ENCODE assay signal across 33 cellular contexts in the genomic region with DNA sequence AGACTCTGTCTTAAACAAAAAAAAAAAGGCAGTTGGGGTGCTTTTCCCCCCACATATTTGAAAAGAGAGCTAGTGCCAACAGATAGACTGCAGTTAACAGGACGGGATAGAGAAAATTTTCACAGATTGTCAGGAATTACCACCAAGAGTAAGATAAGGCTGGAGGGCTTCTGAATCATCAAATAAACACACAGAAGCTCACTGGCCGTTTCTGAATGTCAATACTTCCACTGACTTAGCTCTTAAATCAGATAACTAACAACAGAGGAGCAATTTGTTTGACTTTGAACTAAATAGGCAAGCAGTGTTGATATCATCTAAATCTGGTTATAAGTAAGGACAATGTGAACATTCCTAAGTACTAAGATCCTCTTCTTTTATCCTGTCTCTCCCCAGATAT. TPM values are rescaled to one million over a fixed set of nuclear protein-coding genes. Genes with fewer than 3 reads are reported as not detected.
A peak's percentile ranks its signal among the peaks of the same experiment; 100 is the strongest.
DNase-seq lines count a peak whose midpoint lies in the region; ATAC-seq and TF ChIP-seq lines count a peak whose summit lies in the region.
"Had no signal": no experiment of that assay in that cellular context is flagged by ENCODE, and none has a peak within 500 bp of the region (broad histone marks: within the 10 kb centered on the region; RNA-seq: fewer than 3 reads in every experiment).

No MANE protein-coding gene starts in this region.

- no peak overlapping the region for H3K27ac Mint-ChIP-seq in HFFc6
- H3K27ac Mint-ChIP-seq: activated T-cell treated with anti-CD3 and anti-CD28 coated beads, Interleukin-2, amount 50 U/mL, for 72 hours; dendritic cell treated with granulocyte-macrophage colony-stimulating factor and Interleukin-4, amounts not matched to agents 40 ng/mL and 50 ng/mL, for 4 days; immature natural killer cell; naive B cell; stimulated activated naive CD8-positive, alpha-beta T cell treated with anti-CD3 and anti-CD28 coated beads, Interleukin-15, amount 100 ng/mL, for 72 hours had no signal

- H3K9me3 ChIP-seq in right lobe of liver = no peaks in the 10 kb centered on the region
- H3K9me3 ChIP-seq: BE2C, breast epithelium, esophagus squamous epithelium, gastroesophageal sphincter, left lung, thyroid gland, vagina had no signal

- H3K4me3 ChIP-seq in right lobe of liver = no peak overlapping the region
- H3K4me3 ChIP-seq: breast epithelium, esophagus squamous epithelium, gastroesophageal sphincter, left lung, skin epidermis, thyroid gland, vagina had no signal

- peak overlapping the region in 2 of 3 donors; percentile 0 to 64 for H3K27ac ChIP-seq in right lobe of liver
- H3K27ac ChIP-seq: breast epithelium, esophagus squamous epithelium, gastroesophageal sphincter, left lung, skin epidermis, thyroid gland, vagina had no signal

- no peaks in the 10 kb centered on the region for H3K36me3 ChIP-seq in right lobe of liver
- H3K36me3 ChIP-seq: BE2C, breast epithelium, esophagus squamous epithelium, gastroesophageal sphincter, left lung, thyroid gland, vagina had no signal

- no peak overlapping the region for H3K4me3 Mint-ChIP-seq in HFFc6
- H3K4me3 Mint-ChIP-seq: activated T-cell treated with anti-CD3 and anti-CD28 coated beads, Interleukin-2, amount 50 U/mL, for 72 hours; dendritic cell treated with granulocyte-macrophage colony-stimulating factor and Interleukin-4, amounts not matched to agents 40 ng/mL and 50 ng/mL, for 4 days; immature natural killer cell; naive B cell; stimulated activated naive CD8-positive, alpha-beta T cell treated with anti-CD3 and anti-CD28 coated beads, Interleukin-15, amount 100 ng/mL, for 72 hours had no signal

- intact Hi-C loops in right lobe of liver (cut with DNase I) = no loop called here

- WGBS in right lobe of liver (ENCODE audit: insufficient coverage, low coverage, low lambda C conversion rate, missing lambda C conversion rate) = 26% methylated on average over 2 of the region's 2 CpGs

- H3K4me1 Mint-ChIP-seq in HFFc6 (ENCODE audit: low read depth) = peaks cover 12% of the 10 kb centered on the region
- H3K4me1 Mint-ChIP-seq: immature natural killer cell; naive B cell; stimulated activated naive CD8-positive, alpha-beta T cell treated with anti-CD3 and anti-CD28 coated beads, Interleukin-15, amount 100 ng/mL, for 72 hours had no signal

- ATAC-seq in right lobe of liver = peak; percentile 26 to 71 (median 53)
- ATAC-seq in GM18858 (IDR thresholded peaks at IDR 0.05; ENCODE audit: unreplicated experiment) = no peak
- ATAC-seq in HG02884 (IDR thresholded peaks at IDR 0.05; ENCODE audit: unreplicated experiment) = no peak
- ATAC-seq: activated T-cell treated with anti-CD3 and anti-CD28 coated beads, Interleukin-2, amount 50 U/mL, for 72 hours; gastroesophageal sphincter; left lung; Panc1; stimulated activated naive CD8-positive, alpha-beta T cell treated with anti-CD3 and anti-CD28 coated beads, Interleukin-15, amount 100 ng/mL, for 72 hours had no signal

- H3K9me3 Mint-ChIP-seq in HFFc6 = no peaks in the 10 kb centered on the region
- H3K9me3 Mint-ChIP-seq: activated T-cell treated with anti-CD3 and anti-CD28 coated beads, Interleukin-2, amount 50 U/mL, for 72 hours; dendritic cell treated with granulocyte-macrophage colony-stimulating factor and Interleukin-4, amounts not matched to agents 40 ng/mL and 50 ng/mL, for 4 days; stimulated activated naive CD8-positive, alpha-beta T cell treated with anti-CD3 and anti-CD28 coated beads, Interleukin-15, amount 100 ng/mL, for 72 hours had no signal

- peaks cover 0 to 43% (median 12%) of the 10 kb centered on the region in 4 donors for H3K4me1 ChIP-seq in right lobe of liver
- H3K4me1 ChIP-seq: BE2C, breast epithelium, esophagus squamous epithelium, gastroesophageal sphincter, left lung, thyroid gland had no signal

- peak; percentile 46 for DNase-seq in A172 (ENCODE audit: low spot score)
- peak; percentile 24 for DNase-seq in HFFc6
- peak; percentile 29 for DNase-seq in amniotic stem cell (lab: John Stamatoyannopoulos, UW)
- no peak for DNase-seq in right lobe of liver
- DNase-seq in UCSD-AML1 (lab: John Stamatoyannopoulos, UW; ENCODE audit: unreplicated experiment) = no peak
- DNase-seq in retina = no peak
- DNase-seq: activated CD4-positive, alpha-beta T cell treated with anti-CD3 and anti-CD28 coated beads, Interleukin-2, amount 50 U/mL, for 4 hours; activated naive CD4-positive, alpha-beta T cell; activated T-cell treated with anti-CD3 and anti-CD28 coated beads, Interleukin-2, amount 50 U/mL, for 72 hours; BE2C; DND-41; esophagus squamous epithelium; hippocampal formation; immature natural killer cell; left lung; naive B cell; NCI-H1105; NCI-H1930; NCI-H526 treated with DMSO at 0.1 percent for 48 hours; SHP77 treated with DMSO at 0.1 percent for 48 hours; stimulated activated CD8-positive, alpha-beta memory T cell treated with anti-CD3 and anti-CD28 coated beads, Interleukin-4, amount 100 ng/mL, for 48 hours; stimulated activated naive CD8-positive, alpha-beta T cell treated with anti-CD3 and anti-CD28 coated beads, Interleukin-15, amount 100 ng/mL, for 72 hours; SW 1271; T-helper 9 cell; thyroid gland had no signal

- TF ChIP-seq CTCF in HFFc6 (IDR thresholded peaks at IDR 0.05) = no peak
- TF ChIP-seq CTCF in right lobe of liver (IDR thresholded peaks at IDR 0.05) = no peak

- TF ChIP-seq POLR2A in right lobe of liver (IDR thresholded peaks at IDR 0.05) = no peak

- H3K36me3 Mint-ChIP-seq in HFFc6 (ENCODE audit: low read depth) = no peaks in the 10 kb centered on the region
- H3K36me3 Mint-ChIP-seq: immature natural killer cell, naive B cell had no signal

- H3K27me3 ChIP-seq in right lobe of liver = no peaks in the 10 kb centered on the region
- H3K27me3 ChIP-seq: BE2C, breast epithelium, esophagus squamous epithelium, gastroesophageal sphincter, left lung, thyroid gland, vagina had no signal

- H3K27me3 Mint-ChIP-seq in HFFc6 (ENCODE audit: insufficient read depth) = peaks cover 1% of the 10 kb centered on the region
- H3K27me3 Mint-ChIP-seq: dendritic cell treated with granulocyte-macrophage colony-stimulating factor and Interleukin-4, amounts not matched to agents 40 ng/mL and 50 ng/mL, for 4 days; naive B cell; stimulated activated naive CD8-positive, alpha-beta T cell treated with anti-CD3 and anti-CD28 coated beads, Interleukin-15, amount 100 ng/mL, for 72 hours had no signal

RNA-seq across cellular contexts. Expression of a gene that starts 34.7 kb away (rescaled TPM):
- 1.8 and 2.5 TPM in 2 replicates for total RNA-seq in A172 (2014; rRNA removed; shearing (Covaris generic))
- total RNA-seq in HFFc6 (2021; fragmentation: NEBNext Ultra II Directional; extraction: Animal tissue kit (Norgen Biotek cat#: 25700)) = not detected
- 10 to 100 TPM in 3 of 6 experiments, 1 to 10 TPM in 3; 6.6 to 16.9 (median 10.1) TPM for total RNA-seq in right lobe of liver
- total RNA-seq: activated T-cell treated with anti-CD3 and anti-CD28 coated beads, Interleukin-2, amount 50 U/mL, for 72 hours had no signal

Comparison
In these comparisons a context has a peak if more than half of its experiments do, and no peak if none do; other contexts are left out.
1. DNase-seq: peak in A172 (single experiment), HFFc6 (single experiment) and amniotic stem cell (single experiment); none in right lobe of liver (0 of 3), UCSD-AML1 (single experiment) and retina (single experiment).
2. ATAC-seq: peak in right lobe of liver (4 of 4); none in GM18858 (single experiment) and HG02884 (single experiment).